In the genomic region with DNA sequence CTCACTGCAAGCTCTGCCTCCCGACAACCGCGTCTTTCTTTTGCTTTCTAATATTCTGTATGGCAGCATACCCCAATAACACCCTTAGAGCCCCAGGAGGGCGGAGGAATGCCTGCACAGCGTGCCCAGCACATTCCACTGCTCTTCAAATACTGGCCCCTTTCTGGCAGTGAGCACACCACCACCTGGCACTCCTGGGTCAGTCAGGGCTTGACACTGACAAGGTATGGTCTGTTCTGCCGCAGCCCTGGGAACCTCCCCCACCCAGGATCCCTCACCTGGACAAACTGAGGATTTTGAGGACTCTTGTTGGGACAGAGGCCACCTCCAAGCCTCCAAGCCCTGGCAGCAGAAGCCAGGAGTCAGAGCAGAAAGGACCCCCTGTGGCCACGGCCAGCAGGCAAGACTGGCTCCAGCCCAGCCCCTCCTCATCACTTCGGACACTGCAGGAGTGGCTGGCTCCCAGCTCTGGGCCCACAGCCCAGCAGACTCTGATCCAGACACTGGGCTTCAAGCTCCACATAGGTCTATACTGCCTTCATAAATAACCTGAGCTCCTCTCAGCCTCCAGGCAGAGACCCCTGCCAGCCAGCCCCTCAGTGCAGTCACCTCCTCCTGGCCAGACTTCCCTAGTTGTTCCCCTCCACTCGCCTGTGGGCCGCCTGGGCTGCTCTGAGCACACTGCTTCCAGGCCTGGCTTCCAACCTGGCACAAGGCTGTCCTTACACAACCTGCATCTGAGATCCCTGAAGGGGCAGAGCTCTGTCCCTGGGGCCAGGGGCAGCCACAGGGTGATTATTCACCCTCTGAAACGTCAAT, we compare ENCODE assay signal across 17 cellular contexts. TPM values are rescaled to one million over a fixed set of nuclear protein-coding genes. Genes with fewer than 3 reads are reported as not detected.
DNase-seq lines count a peak whose midpoint lies in the region; ATAC-seq and TF ChIP-seq lines count a peak whose summit lies in the region.
"Had no signal": no experiment of that assay in that cellular context is flagged by ENCODE, and none has a peak within 500 bp of the region (broad histone marks: within the 10 kb centered on the region; RNA-seq: fewer than 3 reads in every experiment).

No MANE protein-coding gene starts in this region.

- peak overlapping the region in 8 of 11 experiments; percentile 12 to 41 (median 28); a peak in 5 of 22 replicates for H3K9ac ChIP-seq in BLaER1 treated with 17β-estradiol and CSF1 and Interleukin-3, amounts not matched to agents 10 nM and 100 nM

- H3K36me3 ChIP-seq in BLaER1 treated with 17β-estradiol and CSF1 and Interleukin-3, amounts not matched to agents 10 nM and 100 nM = peaks cover 81 to 100% (median 97%) of the 10 kb centered on the region in 11 experiments
- H3K36me3 ChIP-seq in heart right ventricle = peaks cover 0 to 93% (median 16%) of the 10 kb centered on the region in 9 donors
- H3K36me3 ChIP-seq in sigmoid colon = peaks cover 15 to 62% (median 31%) of the 10 kb centered on the region in 4 donors
- H3K36me3 ChIP-seq: prostate gland, uterus had no signal

- peaks cover 23% of the 10 kb centered on the region for H3K36me3 Mint-ChIP-seq in activated T-helper 1 cell treated with anti-CD3 and anti-CD28 coated beads, Interleukin-12 subunit alpha, Interleukin-12 subunit beta, Interleukin-2, Interleukin-4 antibody, amounts not matched to agents 30 ng/mL and 10 ng/mL and 1 ng/mL, durations not matched to agents 14 hours and 24 hours and 36 hours (ENCODE audit: low read depth)

- DNase-seq in activated T-helper 1 cell treated with anti-CD3 and anti-CD28 coated beads, Interleukin-12 subunit alpha, Interleukin-12 subunit beta, Interleukin-2, Interleukin-4 antibody, amounts not matched to agents 30 ng/mL and 10 ng/mL and 1 ng/mL, durations not matched to agents 14 hours and 24 hours and 36 hours (ENCODE audit: low spot score) = no peak
- DNase-seq in heart right ventricle (no peak), sigmoid colon (peak; percentile 78), GOT3 (lab: John Stamatoyannopoulos, UW) (no peak), COLO829 (ENCODE audit: low spot score) (no peak), HK-2 (ENCODE audit: unreplicated experiment) (no peak)
- DNase-seq: activated CD4-positive, alpha-beta T cell treated with anti-CD3 and anti-CD28 coated beads, Interleukin-2, amount 50 U/mL, for 48 hours; DMS79 treated with DMSO at 0.1 percent for 48 hours; effector memory CD4-positive, alpha-beta T cell; Kasumi-1; mesendoderm had no signal

- H3K27me3 Mint-ChIP-seq in activated T-helper 1 cell treated with anti-CD3 and anti-CD28 coated beads, Interleukin-12 subunit alpha, Interleukin-12 subunit beta, Interleukin-2, Interleukin-4 antibody, amounts not matched to agents 30 ng/mL and 10 ng/mL and 1 ng/mL, durations not matched to agents 14 hours and 24 hours and 36 hours (ENCODE audit: insufficient read depth) = no peaks in the 10 kb centered on the region
- H3K27me3 Mint-ChIP-seq: activated naive CD8-positive, alpha-beta T cell had no signal

- peak overlapping the region in 5 of 11 experiments; percentile 0 to 42 (median 35); a peak in 6 of 22 replicates for H3K27ac ChIP-seq in BLaER1 treated with 17β-estradiol and CSF1 and Interleukin-3, amounts not matched to agents 10 nM and 100 nM
- H3K27ac ChIP-seq in heart right ventricle (peak overlapping the region in 9 of 10 donors; percentile 35 to 84 (median 62)), sigmoid colon (peak overlapping the region in 3 of 4 donors; percentile 78 to 90 (median 88))
- H3K27ac ChIP-seq: hepatocyte, prostate gland had no signal

- H3K4me3 Mint-ChIP-seq in activated T-helper 1 cell treated with anti-CD3 and anti-CD28 coated beads, Interleukin-12 subunit alpha, Interleukin-12 subunit beta, Interleukin-2, Interleukin-4 antibody, amounts not matched to agents 30 ng/mL and 10 ng/mL and 1 ng/mL, durations not matched to agents 14 hours and 24 hours and 36 hours = no peak overlapping the region
- H3K4me3 Mint-ChIP-seq: activated naive CD8-positive, alpha-beta T cell had no signal

- peaks cover 64 to 98% (median 86%) of the 10 kb centered on the region in 11 experiments for H4K20me1 ChIP-seq in BLaER1 treated with 17β-estradiol and CSF1 and Interleukin-3, amounts not matched to agents 10 nM and 100 nM

- no peak for TF ChIP-seq EP300 in sigmoid colon (IDR thresholded peaks at IDR 0.05)

- no peaks in the 10 kb centered on the region for H3K9me3 ChIP-seq in BLaER1 treated with 17β-estradiol and CSF1 and Interleukin-3, amounts not matched to agents 10 nM and 100 nM (replicated peaks in 1 of 11)
- H3K9me3 ChIP-seq in heart right ventricle (no peaks in the 10 kb centered on the region), sigmoid colon (no peaks in the 10 kb centered on the region)
- H3K9me3 ChIP-seq: prostate gland, uterus had no signal

- H3K4me2 ChIP-seq in BLaER1 treated with 17β-estradiol and CSF1 and Interleukin-3, amounts not matched to agents 10 nM and 100 nM = no peak overlapping the region
- H3K4me2 ChIP-seq: hepatocyte had no signal

- H3K27ac Mint-ChIP-seq in activated T-helper 1 cell treated with anti-CD3 and anti-CD28 coated beads, Interleukin-12 subunit alpha, Interleukin-12 subunit beta, Interleukin-2, Interleukin-4 antibody, amounts not matched to agents 30 ng/mL and 10 ng/mL and 1 ng/mL, durations not matched to agents 14 hours and 24 hours and 36 hours = peak overlapping the region; percentile 70
- H3K27ac Mint-ChIP-seq: activated naive CD8-positive, alpha-beta T cell had no signal

- intact Hi-C loops in activated T-helper 1 cell treated with anti-CD3 and anti-CD28 coated beads, Interleukin-12 subunit alpha, Interleukin-12 subunit beta, Interleukin-2, Interleukin-4 antibody, amounts not matched to agents 30 ng/mL and 10 ng/mL and 1 ng/mL, durations not matched to agents 14 hours and 24 hours and 36 hours (cut with micrococcal nuclease) = no loop called here
- intact Hi-C loops in heart right ventricle (cut with DNase I) = no loop called here
- intact Hi-C loops in sigmoid colon (cut with DNase I) = no loop called here

- no peak overlapping the region for H3K4me3 ChIP-seq in BLaER1 treated with 17β-estradiol and CSF1 and Interleukin-3, amounts not matched to agents 10 nM and 100 nM
- H3K4me3 ChIP-seq in heart right ventricle (no peak overlapping the region), sigmoid colon (no peak overlapping the region)
- H3K4me3 ChIP-seq: hepatocyte, prostate gland, uterus had no signal

- no peaks in the 10 kb centered on the region for H3K27me3 ChIP-seq in BLaER1 treated with 17β-estradiol and CSF1 and Interleukin-3, amounts not matched to agents 10 nM and 100 nM
- H3K27me3 ChIP-seq in heart right ventricle = no peaks in the 10 kb centered on the region
- H3K27me3 ChIP-seq in sigmoid colon = no peaks in the 10 kb centered on the region
- H3K27me3 ChIP-seq: hepatocyte, uterus had no signal

- WGBS in heart right ventricle, 2 donors = 59 to 67% methylated on average over 11 of the region's 11 CpGs
- WGBS in sigmoid colon, 2 donors = 82 to 86% methylated on average over 11 of the region's 11 CpGs

- ATAC-seq in heart right ventricle (peak; percentile 24 to 69 (median 44)), GM18517 (IDR thresholded peaks at IDR 0.05; ENCODE audit: unreplicated experiment) (no peak)

- H3K4me1 Mint-ChIP-seq in activated T-helper 1 cell treated with anti-CD3 and anti-CD28 coated beads, Interleukin-12 subunit alpha, Interleukin-12 subunit beta, Interleukin-2, Interleukin-4 antibody, amounts not matched to agents 30 ng/mL and 10 ng/mL and 1 ng/mL, durations not matched to agents 14 hours and 24 hours and 36 hours (ENCODE audit: low read depth) = no peaks in the 10 kb centered on the region

- no peak for TF ChIP-seq POLR2A in sigmoid colon (IDR thresholded peaks at IDR 0.05)

- no peaks in the 10 kb centered on the region for H3K9me3 Mint-ChIP-seq in activated T-helper 1 cell treated with anti-CD3 and anti-CD28 coated beads, Interleukin-12 subunit alpha, Interleukin-12 subunit beta, Interleukin-2, Interleukin-4 antibody, amounts not matched to agents 30 ng/mL and 10 ng/mL and 1 ng/mL, durations not matched to agents 14 hours and 24 hours and 36 hours

- no peak for TF ChIP-seq CTCF in heart right ventricle (IDR thresholded peaks at IDR 0.05)
- TF ChIP-seq CTCF in sigmoid colon (IDR thresholded peaks at IDR 0.05) = no peak

- H3K4me1 ChIP-seq in BLaER1 treated with 17β-estradiol and CSF1 and Interleukin-3, amounts not matched to agents 10 nM and 100 nM = peaks cover 8 to 32% (median 15%) of the 10 kb centered on the region in 10 experiments; a peak in 18 of 20 replicates
- H3K4me1 ChIP-seq in heart right ventricle = peaks cover 17 to 34% (median 30%) of the 10 kb centered on the region in 9 donors
- peaks cover 0 to 55% (median 44%) of the 10 kb centered on the region in 4 donors for H3K4me1 ChIP-seq in sigmoid colon
- H3K4me1 ChIP-seq: prostate gland had no signal

RNA-seq across cellular contexts. Expression of a gene that starts 14.5 kb away (rescaled TPM):
- 60.5 and 63.6 TPM in 2 replicates for total RNA-seq in activated T-helper 1 cell treated with anti-CD3 and anti-CD28 coated beads, Interleukin-12 subunit alpha, Interleukin-12 subunit beta, Interleukin-2, Interleukin-4 antibody, amounts not matched to agents 30 ng/mL and 10 ng/mL and 1 ng/mL, durations not matched to agents 14 hours and 24 hours and 36 hours
- total RNA-seq in heart right ventricle (10 to 100 TPM; 12.5 to 24.6 (median 15.9) TPM), sigmoid colon (10 to 100 TPM; 34.6 to 49.0 (median 39.6) TPM)
- polyA plus RNA-seq in heart right ventricle (10 to 100 TPM; 14.8 to 24.2 TPM), sigmoid colon (10 to 100 TPM; 21.0 to 57.1 (median 35.4) TPM)

RNA-seq across cellular contexts. Expression of a gene that starts 50.6 kb away (rescaled TPM):
- total RNA-seq in activated T-helper 1 cell treated with anti-CD3 and anti-CD28 coated beads, Interleukin-12 subunit alpha, Interleukin-12 subunit beta, Interleukin-2, Interleukin-4 antibody, amounts not matched to agents 30 ng/mL and 10 ng/mL and 1 ng/mL, durations not matched to agents 14 hours and 24 hours and 36 hours = 284 and 285 TPM in 2 replicates
- total RNA-seq in heart right ventricle (100 to 1,000 TPM; 167 to 233 (median 191) TPM), sigmoid colon (100 to 1,000 TPM in 2 of 4 donors, 10 to 100 TPM in 2; 88.2 to 102 (median 95.4) TPM)
- polyA plus RNA-seq in heart right ventricle (100 to 1,000 TPM in 1 of 2 donors, 10 to 100 TPM in 1; 98.5 to 102 TPM), sigmoid colon (10 to 100 TPM; 55.9 to 94.8 (median 61.3) TPM)
